Comparison of ENCODE assay signal across 29 cellular contexts in genomic region chr11:106403751-106404150, GRCh38.
A peak's percentile ranks its signal among the peaks of the same experiment; 100 is the strongest.
DNase-seq lines count a peak whose midpoint lies in the region; ATAC-seq and TF ChIP-seq lines count a peak whose summit lies in the region.
"Had no signal": no experiment of that assay in that cellular context is flagged by ENCODE, and none has a peak within 500 bp of the region (broad histone marks: within the 10 kb centered on the region; RNA-seq: fewer than 3 reads in every experiment).

No MANE protein-coding gene starts in this region.

- no peak overlapping the region for H2BK12ac ChIP-seq in trophoblast cell (ENCODE audit: low read length)

- H4K91ac ChIP-seq in trophoblast cell (ENCODE audit: low read depth, low read length): no peak overlapping the region

- WGBS in trophoblast cell (ENCODE audit: extremely low coverage, insufficient coverage, insufficient read length): no CpG with 5 or more reads among the region's 9 CpGs

- no peaks in the 10 kb centered on the region for H3K27me3 ChIP-seq in Panc1 (ENCODE audit: control insufficient read depth, insufficient read depth, low read length)
- H3K27me3 ChIP-seq in trophoblast cell (ENCODE audit: insufficient read depth, low read length): no peaks in the 10 kb centered on the region
- H3K27me3 ChIP-seq: BE2C; BLaER1; BLaER1 treated with 17β-estradiol and CSF1 and Interleukin-3, amounts not matched to agents 10 nM and 100 nM had no signal

- H4K12ac ChIP-seq in trophoblast cell (ENCODE audit: low read depth, low read length): no peak overlapping the region

- H3K4me1 ChIP-seq in Panc1 (ENCODE audit: control insufficient read depth, insufficient read depth, low read length): peaks cover 5% of the 10 kb centered on the region
- peaks cover 0 to 5% of the 10 kb centered on the region in 2 experiments for H3K4me1 ChIP-seq in trophoblast cell (ENCODE audit: control insufficient read depth in 1 of 2, insufficient read depth in 2 of 2, low read length in 2 of 2)
- H3K4me1 ChIP-seq: BE2C; BLaER1; BLaER1 treated with 17β-estradiol and CSF1 and Interleukin-3, amounts not matched to agents 10 nM and 100 nM; Caco-2 had no signal

- H4K8ac ChIP-seq in trophoblast cell (ENCODE audit: low read depth, low read length): no peak overlapping the region

- H3K18ac ChIP-seq in trophoblast cell (ENCODE audit: low read length): no peak overlapping the region

- DNase-seq in Panc1 (ENCODE audit: low read depth, low spot score) (no peak), trophoblast cell (peak; percentile 65 to 84), NCI-H82 treated with DMSO at 0.1 percent for 48 hours (lab: John Stamatoyannopoulos, UW; ENCODE audit: unreplicated experiment) (no peak)
- DNase-seq: 8988T; ACHN; AML-193; BE2C; C1 segment of cervical spinal cord; Caco-2; Calu3; CD4-positive, alpha-beta memory T cell; CD4-positive, alpha-beta T cell; CD4-positive, CD25-positive, alpha-beta regulatory T cell; CD8-positive, alpha-beta memory T cell; CD8-positive, alpha-beta T cell; COR-L47; DMS 273 treated with DMSO at 0.1 percent for 48 hours; DMS153; DMS53; DMS79; DMS79 treated with DMSO at 0.1 percent for 48 hours; DND-41; EL had no signal

- no peaks in the 10 kb centered on the region for H3K79me2 ChIP-seq in trophoblast cell (ENCODE audit: control insufficient read depth, insufficient read depth, low read length, poor library complexity)

- H3K36me3 ChIP-seq in Panc1 (ENCODE audit: control insufficient read depth, insufficient read depth, low read length) (no peaks in the 10 kb centered on the region), trophoblast cell (ENCODE audit: control insufficient read depth in 1 of 2, insufficient read depth in 2 of 2, low read length in 2 of 2) (no peaks in the 10 kb centered on the region)
- H3K36me3 ChIP-seq: BE2C; BLaER1; BLaER1 treated with 17β-estradiol and CSF1 and Interleukin-3, amounts not matched to agents 10 nM and 100 nM had no signal

- no peaks in the 10 kb centered on the region for H3K79me1 ChIP-seq in trophoblast cell (ENCODE audit: low read length)

- POLR2A ChIA-PET in Panc1 (lab: Charles Lee): no interaction called here

- CTCF ChIA-PET in Panc1 (lab: Charles Lee): interaction anchor here (0.7 kb wide), 1 partner anchor 162 kb away, joined by 5 read pairs; no protein-coding TSS in a partner anchor

- H3K4me2 ChIP-seq in trophoblast cell (ENCODE audit: low read length): no peak overlapping the region
- H3K4me2 ChIP-seq: A549; BLaER1; BLaER1 treated with 17β-estradiol and CSF1 and Interleukin-3, amounts not matched to agents 10 nM and 100 nM had no signal

- ATAC-seq in Panc1 (no peak), HG02610 (IDR thresholded peaks at IDR 0.05; ENCODE audit: unreplicated experiment) (no peak)
- ATAC-seq: A549; CD8-positive, alpha-beta T cell had no signal

- no peak for TF ChIP-seq CTCF in Panc1 (IDR thresholded peaks at IDR 0.05)

- H2BK5ac ChIP-seq in trophoblast cell (ENCODE audit: low read depth, low read length, poor library complexity): no peak overlapping the region

- H3K4ac ChIP-seq in trophoblast cell (ENCODE audit: low read depth, low read length): no peak overlapping the region

- H3K23ac ChIP-seq in trophoblast cell (ENCODE audit: low read length): no peak overlapping the region

- H3K9me3 ChIP-seq in Panc1 (ENCODE audit: control insufficient read depth, insufficient read depth, low read depth, low read length) (peaks cover 8% of the 10 kb centered on the region), trophoblast cell (ENCODE audit: insufficient read depth, low read depth, low read length) (no peaks in the 10 kb centered on the region)
- H3K9me3 ChIP-seq: A549; BE2C; BLaER1; BLaER1 treated with 17β-estradiol and CSF1 and Interleukin-3, amounts not matched to agents 10 nM and 100 nM; Caco-2 had no signal

- peak overlapping the region; percentile 8; the same call in 1 of the 2 replicates for H3K27ac ChIP-seq in Panc1 (ENCODE audit: low read length)
- H3K27ac ChIP-seq in trophoblast cell (ENCODE audit: low read depth, low read length): no peak overlapping the region
- H3K27ac ChIP-seq: 22Rv1; A549; BLaER1; BLaER1 treated with 17β-estradiol and CSF1 and Interleukin-3, amounts not matched to agents 10 nM and 100 nM; C4-2B had no signal

- H2AK5ac ChIP-seq in trophoblast cell (ENCODE audit: low read length): no peak overlapping the region

- no peak overlapping the region for H2BK120ac ChIP-seq in trophoblast cell (ENCODE audit: insufficient read depth, low read length, poor library complexity)

- intact Hi-C loops in Panc1 (cut with micrococcal nuclease; ENCODE audit: unreplicated experiment): no loop called here

- no peak overlapping the region for H2AFZ ChIP-seq in trophoblast cell (ENCODE audit: insufficient read depth, low read length, poor library complexity)

- H3K9ac ChIP-seq in trophoblast cell (ENCODE audit: low read length): no peak overlapping the region
- H3K9ac ChIP-seq: BLaER1; BLaER1 treated with 17β-estradiol and CSF1 and Interleukin-3, amounts not matched to agents 10 nM and 100 nM had no signal

- in situ Hi-C loops in Panc1 (cut with HindIII; ENCODE audit: low pct_unique_long_range_greater_than_20kb, low sequenced_read_pairs): no loop called here

- H3K4me3 ChIP-seq in Panc1 (ENCODE audit: low read depth in 2 of 2, low read length in 2 of 2): no peak overlapping the region
- H3K4me3 ChIP-seq in trophoblast cell (ENCODE audit: low read depth, low read length): no peak overlapping the region
- H3K4me3 ChIP-seq: A549; BLaER1; BLaER1 treated with 17β-estradiol and CSF1 and Interleukin-3, amounts not matched to agents 10 nM and 100 nM had no signal

- no peak overlapping the region for H3K14ac ChIP-seq in trophoblast cell (ENCODE audit: low read length)

- no TSS peak for BruUV-seq in Panc1 (replicated peaks; lab: Mats Ljungman, UMichigan)

Comparison
In these comparisons a context has a peak if more than half of its experiments do, and no peak if none do; other contexts are left out.
1. DNase-seq: peak in trophoblast cell (2 of 2); none in Panc1 (single experiment) and NCI-H82 treated with DMSO at 0.1 percent for 48 hours (single experiment).